Comparison of ENCODE assay signal across 8 cellular contexts in the genomic region with DNA sequence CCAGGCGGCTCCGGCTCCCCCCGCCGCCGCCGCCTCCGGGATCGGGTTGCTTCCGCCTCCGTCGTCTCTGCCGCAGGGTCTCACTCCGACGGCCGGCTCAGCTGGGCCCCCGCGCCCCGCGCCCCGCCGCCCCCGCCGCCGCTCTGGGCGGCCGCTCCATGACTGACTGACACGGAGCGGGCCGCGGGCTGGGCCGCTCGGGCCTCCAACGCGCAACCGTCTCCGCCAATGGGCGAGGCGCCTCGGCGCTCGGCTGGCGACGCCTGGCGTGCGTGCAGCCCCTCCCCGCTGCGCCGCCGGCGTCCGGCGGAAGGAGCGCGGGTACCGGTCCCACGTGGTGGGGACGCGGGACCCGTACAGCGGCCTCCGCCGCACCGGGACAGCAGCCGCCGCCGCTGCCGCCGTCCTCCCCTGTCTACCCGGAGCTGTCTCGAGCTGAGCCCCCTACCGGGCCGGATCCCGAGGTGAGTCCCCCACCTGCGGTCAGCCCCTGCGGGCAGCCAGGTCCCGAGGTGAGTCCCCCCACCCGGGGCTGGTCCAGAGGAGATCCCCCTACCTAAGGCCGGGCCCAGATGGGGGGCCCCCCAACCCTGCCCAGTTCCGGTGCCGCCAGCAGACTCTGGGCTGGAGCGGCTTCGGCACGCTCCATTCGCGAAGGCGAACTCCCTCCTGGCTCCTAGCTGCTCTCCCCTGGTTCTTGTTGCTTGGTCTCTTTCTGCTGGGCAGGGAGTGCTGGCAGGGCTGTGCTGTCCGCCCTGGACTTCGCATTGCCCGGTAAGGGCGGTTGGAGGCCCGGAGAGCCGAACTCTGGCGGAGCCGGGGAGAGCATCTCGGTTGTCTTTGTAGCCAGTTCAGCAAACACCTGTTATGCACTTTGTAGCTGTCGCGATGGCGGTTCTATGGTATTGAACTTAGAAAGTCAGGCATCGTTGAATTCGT. TPM values are rescaled to one million over a fixed set of nuclear protein-coding genes. Genes with fewer than 3 reads are reported as not detected.
DNase-seq lines count a peak whose midpoint lies in the region; ATAC-seq and TF ChIP-seq lines count a peak whose summit lies in the region.

A gene (minus strand): TSS at position 230 of the 939 bp plus-strand sequence. CDS start 11,640 bp downstream, outside the sequence.
A gene (plus strand): TSS at position 355 of the 939 bp plus-strand sequence. CDS start 1,387 bp downstream, outside the sequence.

- H3K27me3 Mint-ChIP-seq in activated CD8-positive, alpha-beta T cell treated with anti-CD3 and anti-CD28 coated beads, Interleukin-2, amount 10 ng/mL, durations not matched to agents 7 days and 5 days (ENCODE audit: low read depth): no peaks in the 10 kb centered on the region

- peaks cover 0 to 2% of the 10 kb centered on the region in 2 donors for H3K36me3 ChIP-seq in lung (ENCODE audit: control insufficient read depth in 2 of 2, insufficient read depth in 2 of 2, low read length in 2 of 2)

- peaks cover 52% of the 10 kb centered on the region for H3K4me1 Mint-ChIP-seq in activated CD8-positive, alpha-beta T cell treated with anti-CD3 and anti-CD28 coated beads, Interleukin-2, amount 10 ng/mL, durations not matched to agents 7 days and 5 days (ENCODE audit: low read depth)

- POLR2A ChIA-PET in activated CD8-positive, alpha-beta T cell treated with anti-CD3 and anti-CD28 coated beads, Interleukin-2, amount 10 ng/mL, durations not matched to agents 7 days and 5 days (lab: Charles Lee): interaction anchor here (0.9 to 4.2 kb wide), 2 partner anchors 11 to 68 kb away, joined by 3 to 22 read pairs; a partner anchor contains a TSS

- no peaks in the 10 kb centered on the region for H3K9me3 Mint-ChIP-seq in activated CD8-positive, alpha-beta T cell treated with anti-CD3 and anti-CD28 coated beads, Interleukin-2, amount 10 ng/mL, durations not matched to agents 7 days and 5 days (ENCODE audit: insufficient read depth)

- H3K27ac Mint-ChIP-seq in activated CD8-positive, alpha-beta T cell treated with anti-CD3 and anti-CD28 coated beads, Interleukin-2, amount 10 ng/mL, durations not matched to agents 7 days and 5 days: peak within 1 kb of the TSS; percentile 98

- no peaks in the 10 kb centered on the region for H3K9me3 ChIP-seq in lung (ENCODE audit: control insufficient read depth in 2 of 2, insufficient read depth in 1 of 2, low read length in 1 of 2)

- WGBS in lung, 2 donors: 0 to 1% methylated on average over 53 to 100 of the region's 100 CpGs

- peaks cover 31% of the 10 kb centered on the region for H3K36me3 Mint-ChIP-seq in activated CD8-positive, alpha-beta T cell treated with anti-CD3 and anti-CD28 coated beads, Interleukin-2, amount 10 ng/mL, durations not matched to agents 7 days and 5 days (ENCODE audit: low read depth)

- DNase-seq in C1 segment of cervical spinal cord (lab: John Stamatoyannopoulos, UW): peak; percentile 15 to 93 (median 82)
- DNase-seq in GM19240 (ENCODE audit: insufficient read length, low spot score): peak; percentile 95
- DNase-seq in NCI-H82 treated with DMSO at 0.1 percent for 48 hours (lab: John Stamatoyannopoulos, UW; ENCODE audit: unreplicated experiment): peak; percentile 72
- peak; percentile 87 for DNase-seq in activated CD8-positive, alpha-beta T cell treated with anti-CD3 and anti-CD28 coated beads, Interleukin-2, amount 10 ng/mL, durations not matched to agents 7 days and 5 days
- peak; percentile 75 for DNase-seq in effector CD4-positive, alpha-beta T cell
- DNase-seq in lung (ENCODE audit: low spot score): peak; percentile 87
- peak; percentile 70 to 84 (median 78) for DNase-seq in stimulated activated CD4-positive, alpha-beta T cell treated with anti-CD3 and anti-CD28 coated beads, TNF-alpha, amount 100 ng/mL, for 24 hours (ENCODE audit: low read depth in 3 of 3)

- no peaks in the 10 kb centered on the region for H3K27me3 ChIP-seq in lung (ENCODE audit: control insufficient read depth, insufficient read depth)

- CTCF ChIA-PET in activated CD8-positive, alpha-beta T cell treated with anti-CD3 and anti-CD28 coated beads, Interleukin-2, amount 10 ng/mL, durations not matched to agents 7 days and 5 days (lab: Charles Lee): interaction anchor here (1.4 kb wide), 1 partner anchor 651 kb away, joined by 3 read pairs; no protein-coding TSS in a partner anchor

- ATAC-seq in HG03460 (IDR thresholded peaks at IDR 0.05; ENCODE audit: unreplicated experiment) (peak; percentile 73), lung (ENCODE audit: insufficient read depth, low FRiP score) (peak; percentile 97)
- ATAC-seq in activated CD8-positive, alpha-beta T cell treated with anti-CD3 and anti-CD28 coated beads, Interleukin-2, amount 10 ng/mL, durations not matched to agents 7 days and 5 days: peak; percentile 93

- peak within 1 kb of the TSS; percentile 98 for H3K4me3 Mint-ChIP-seq in activated CD8-positive, alpha-beta T cell treated with anti-CD3 and anti-CD28 coated beads, Interleukin-2, amount 10 ng/mL, durations not matched to agents 7 days and 5 days

- TF ChIP-seq CTCF in lung (IDR thresholded peaks at IDR 0.05; ENCODE audit: control extremely low read depth, extremely low read depth): no peak

- H3K4me3 ChIP-seq in lung: peak within 1 kb of the TSS; percentile 89

- peaks cover 4 to 12% of the 10 kb centered on the region in 2 donors for H3K4me1 ChIP-seq in lung (ENCODE audit: control insufficient read depth in 2 of 2, insufficient read depth in 2 of 2, low read length in 2 of 2)

- H3K27ac ChIP-seq in lung (ENCODE audit: low read depth in 1 of 2, low read length in 1 of 2): peak within 1 kb of the TSS; percentile 78 to 80

RNA-seq across cellular contexts. Expression of the first gene that starts in this region (rescaled TPM):
- 10 to 100 TPM; 30.2 to 30.7 TPM for total RNA-seq in activated CD8-positive, alpha-beta T cell treated with anti-CD3 and anti-CD28 coated beads, Interleukin-2, amount 10 ng/mL, durations not matched to agents 7 days and 5 days
- total RNA-seq in lung: 10 to 100 TPM; 16.2 to 24.3 TPM
- polyA plus RNA-seq in lung: 10 to 100 TPM in 1 of 2 donors, 1 to 10 TPM in 1; 7.7 to 13.3 TPM

RNA-seq across cellular contexts. Expression of the second gene that starts in this region (rescaled TPM):
- total RNA-seq in activated CD8-positive, alpha-beta T cell treated with anti-CD3 and anti-CD28 coated beads, Interleukin-2, amount 10 ng/mL, durations not matched to agents 7 days and 5 days: 10 to 100 TPM; 17.2 to 17.5 TPM
- 10 to 100 TPM in 1 of 2 donors, 1 to 10 TPM in 1; 7.1 to 10.9 TPM for total RNA-seq in lung
- polyA plus RNA-seq in lung: 1 to 10 TPM; 2.6 to 5.0 TPM

Comparison
In these comparisons a context has a peak if more than half of its experiments do, and no peak if none do; other contexts are left out.
1. Peak in every context shown above with its lines: DNase-seq, ATAC-seq, H3K4me3 ChIP-seq and H3K27ac ChIP-seq.